Comparison of ENCODE assay signal across 1 cellular context in the genomic region with DNA sequence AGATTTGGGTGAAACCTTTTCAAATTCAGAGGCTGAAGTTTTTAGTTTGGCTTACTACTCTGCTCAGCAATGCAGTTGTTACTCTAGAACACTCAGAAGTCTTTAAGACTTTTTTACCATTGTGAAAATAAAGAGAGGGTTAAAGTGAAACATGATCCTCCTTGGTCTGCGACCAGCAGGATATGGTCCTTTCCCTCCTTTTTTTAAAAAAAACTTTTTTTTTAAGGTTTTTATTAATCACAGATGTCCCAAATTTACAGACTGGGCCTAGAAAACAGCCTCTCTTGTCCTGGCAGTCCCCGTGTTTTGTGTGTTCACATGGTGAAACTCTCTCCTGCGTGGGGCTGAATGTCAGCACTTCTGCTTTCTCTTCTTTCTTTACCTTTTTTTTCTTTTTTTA.
TF ChIP-seq lines count a peak whose summit lies in the region.

No MANE protein-coding gene starts in this region.

TF ChIP-seq in HEK293, 187 proteins besides CTCF, POLR2A, EP300 and RAD21 (continued from another document):
- TF ChIP-seq, protein P1, sequence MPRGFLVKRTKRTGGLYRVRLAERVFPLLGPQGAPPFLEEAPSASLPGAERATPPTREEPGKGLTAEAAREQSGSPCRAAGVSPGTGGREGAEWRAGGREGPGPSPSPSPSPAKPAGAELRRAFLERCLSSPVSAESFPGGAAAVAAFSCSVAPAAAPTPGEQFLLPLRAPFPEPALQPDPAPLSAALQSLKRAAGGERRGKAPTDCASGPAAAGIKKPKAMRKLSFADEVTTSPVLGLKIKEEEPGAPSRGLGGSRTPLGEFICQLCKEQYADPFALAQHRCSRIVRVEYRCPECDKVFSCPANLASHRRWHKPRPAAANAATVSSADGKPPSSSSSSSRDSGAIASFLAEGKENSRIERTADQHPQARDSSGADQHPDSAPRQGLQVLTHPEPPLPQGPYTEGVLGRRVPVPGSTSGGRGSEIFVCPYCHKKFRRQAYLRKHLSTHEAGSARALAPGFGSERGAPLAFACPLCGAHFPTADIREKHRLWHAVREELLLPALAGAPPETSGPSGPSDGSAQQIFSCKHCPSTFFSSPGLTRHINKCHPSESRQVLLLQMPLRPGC (tag by site-specific recombination; IDR thresholded peaks at IDR 0.05) = no peak
- TF ChIP-seq ZBTB21 (tag by site-specific recombination; IDR thresholded peaks at IDR 0.05) = no peak
- TF ChIP-seq ZNF76 (tag by site-specific recombination; IDR thresholded peaks at IDR 0.05; ENCODE audit: borderline replicate concordance, low read depth) = no peak
- TF ChIP-seq ZNF19 (tag by site-specific recombination; IDR thresholded peaks at IDR 0.05; ENCODE audit: low read depth) = no peak
- no peak for TF ChIP-seq SALL2 (tag by site-specific recombination; IDR thresholded peaks at IDR 0.05; ENCODE audit: borderline replicate concordance)
- TF ChIP-seq, protein P2, sequence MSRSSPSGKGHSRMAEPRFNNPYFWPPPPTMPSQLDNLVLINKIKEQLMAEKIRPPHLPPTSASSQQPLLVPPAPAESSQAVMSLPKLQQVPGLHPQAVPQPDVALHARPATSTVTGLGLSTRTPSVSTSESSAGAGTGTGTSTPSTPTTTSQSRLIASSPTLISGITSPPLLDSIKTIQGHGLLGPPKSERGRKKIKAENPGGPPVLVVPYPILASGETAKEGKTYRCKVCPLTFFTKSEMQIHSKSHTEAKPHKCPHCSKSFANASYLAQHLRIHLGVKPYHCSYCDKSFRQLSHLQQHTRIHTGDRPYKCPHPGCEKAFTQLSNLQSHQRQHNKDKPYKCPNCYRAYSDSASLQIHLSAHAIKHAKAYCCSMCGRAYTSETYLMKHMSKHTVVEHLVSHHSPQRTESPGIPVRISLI (tag by site-specific recombination; IDR thresholded peaks at IDR 0.05) = peak; percentile 58; the same call in 1 of the 2 replicates
- TF ChIP-seq SP7 (tag by site-specific recombination; IDR thresholded peaks at IDR 0.05) = no peak
